In genomic region chr11:32772731-32773130, GRCh38 we compare ENCODE assay signal across 38 cellular contexts. TPM values are rescaled to one million over a fixed set of nuclear protein-coding genes. Genes with fewer than 3 reads are reported as not detected.
"Had no signal": no experiment of that assay in that cellular context is flagged by ENCODE, and none has a peak within 500 bp of the region (broad histone marks: within the 10 kb centered on the region; RNA-seq: fewer than 3 reads in every experiment).

No MANE protein-coding gene starts in this region.

- DNase-seq: dermis blood vessel endothelial cell; effector memory CD4-positive, alpha-beta T cell; heart left ventricle; left cardiac atrium; left lung; mesenchymal stem cell; mucosa of descending colon; naive B cell; pancreas; stimulated activated CD4-positive, alpha-beta T cell treated with anti-CD3 and anti-CD28 coated beads, Interleukin-12 subunit alpha, Interleukin-12 subunit beta, amount 100 ng/mL, for 4 hours; stimulated activated CD4-positive, alpha-beta T cell treated with anti-CD3 and anti-CD28 coated beads, Interleukin-1b, Interleukin-23, amount 100 ng/mL, for 48 hours; stimulated activated CD4-positive, alpha-beta T cell treated with anti-CD3 and anti-CD28 coated beads, Interleukin-4, amount 100 ng/mL, for 1 hour; stimulated activated CD8-positive, alpha-beta memory T cell treated with anti-CD3 and anti-CD28 coated beads, Interleukin-4, amount 100 ng/mL, for 48 hours; stimulated activated naive CD8-positive, alpha-beta T cell treated with anti-CD3 and anti-CD28 coated beads, Interleukin-15, Interleukin-2, amounts not matched to agents 100 U/mL and 50 U/mL, for 24 hours; substantia nigra; testis; tibial artery had no signal

- H3K4me1 ChIP-seq: esophagus muscularis mucosa, foreskin keratinocyte, gastroesophageal sphincter, heart left ventricle, left lung, pancreas, testis, tibial artery had no signal

- H3K27me3 ChIP-seq: esophagus muscularis mucosa, foreskin keratinocyte, gastroesophageal sphincter, hepatocyte, left lung, neutrophil, pancreas, testis, tibial artery had no signal

- H3K9me3 Mint-ChIP-seq: mesothelial cell of epicardium; naive B cell; natural killer cell treated with Interleukin-12 subunit alpha and Interleukin-12 subunit beta and Interleukin-15 and Interleukin-18, amount 100 ng/mL, for 72 hours; neural crest cell; type B pancreatic cell had no signal

- H3K9me3 ChIP-seq: esophagus muscularis mucosa, gastroesophageal sphincter, left lung, mucosa of descending colon, neutrophil, pancreas, testis, tibial artery had no signal

- H3K27ac Mint-ChIP-seq: mesothelial cell of epicardium; naive B cell; natural killer cell treated with Interleukin-12 subunit alpha and Interleukin-12 subunit beta and Interleukin-15 and Interleukin-18, amount 100 ng/mL, for 72 hours; type B pancreatic cell had no signal

- H3K36me3 Mint-ChIP-seq: mesothelial cell of epicardium; naive B cell; natural killer cell treated with Interleukin-12 subunit alpha and Interleukin-12 subunit beta and Interleukin-15 and Interleukin-18, amount 100 ng/mL, for 72 hours; type B pancreatic cell had no signal

- H3K27me3 Mint-ChIP-seq: naive B cell, type B pancreatic cell had no signal

- FAIRE-seq: endothelial cell of umbilical vein, pancreas had no signal

- H3K27ac ChIP-seq: coronary artery, esophagus muscularis mucosa, foreskin keratinocyte, gastroesophageal sphincter, heart left ventricle, hepatocyte, left lung, neutrophil, pancreas, testis, tibial artery had no signal

- ATAC-seq: foreskin keratinocyte; gastroesophageal sphincter; heart left ventricle; left cardiac atrium; left lung; mucosa of descending colon; natural killer cell treated with Interleukin-12 subunit alpha and Interleukin-12 subunit beta and Interleukin-15 and Interleukin-18, amount 100 ng/mL, for 72 hours; pancreas; sciatic nerve; stimulated activated naive CD8-positive, alpha-beta T cell treated with anti-CD3 and anti-CD28 coated beads, Interleukin-15, Interleukin-2, amounts not matched to agents 100 U/mL and 50 U/mL, for 24 hours had no signal

- H3K4me3 Mint-ChIP-seq: mesothelial cell of epicardium; naive B cell; natural killer cell treated with Interleukin-12 subunit alpha and Interleukin-12 subunit beta and Interleukin-15 and Interleukin-18, amount 100 ng/mL, for 72 hours; neural crest cell; type B pancreatic cell had no signal

- H2AFZ ChIP-seq: hepatocyte had no signal

- H3K4me3 ChIP-seq: coronary artery, esophagus muscularis mucosa, gastroesophageal sphincter, heart left ventricle, hepatocyte, left lung, mucosa of descending colon, pancreas, smooth muscle cell, testis, tibial artery had no signal

- H3K79me2 ChIP-seq: hepatocyte had no signal

- H3K4me2 ChIP-seq: hepatocyte, smooth muscle cell had no signal

- H3K36me3 ChIP-seq: esophagus muscularis mucosa, gastroesophageal sphincter, heart left ventricle, left lung, neutrophil, pancreas, tibial artery had no signal

RNA-seq across cellular contexts. Expression of gene CCDC73, which starts 21.7 kb away (rescaled TPM):
- total RNA-seq: dermis blood vessel endothelial cell, endothelial cell of umbilical vein, epithelial cell of proximal tubule, esophagus muscularis mucosa, foreskin keratinocyte, gastroesophageal sphincter, heart left ventricle, kidney epithelial cell, left cardiac atrium, lower leg skin, lung microvascular endothelial cell, mucosa of descending colon, neural crest cell, omental fat pad, posterior vena cava, sciatic nerve, smooth muscle cell had no signal
- polyA plus RNA-seq: endothelial cell of umbilical vein, fibroblast of lung, foreskin keratinocyte, hepatocyte, pancreas, smooth muscle cell, urinary bladder had no signal

RNA-seq across cellular contexts. Expression of gene PRRG4, which starts 57.0 kb away (rescaled TPM):
- total RNA-seq: neural crest cell had no signal
- polyA plus RNA-seq: endothelial cell of umbilical vein had no signal
